24 cellular contexts compared by ENCODE assay signal in the genomic region with DNA sequence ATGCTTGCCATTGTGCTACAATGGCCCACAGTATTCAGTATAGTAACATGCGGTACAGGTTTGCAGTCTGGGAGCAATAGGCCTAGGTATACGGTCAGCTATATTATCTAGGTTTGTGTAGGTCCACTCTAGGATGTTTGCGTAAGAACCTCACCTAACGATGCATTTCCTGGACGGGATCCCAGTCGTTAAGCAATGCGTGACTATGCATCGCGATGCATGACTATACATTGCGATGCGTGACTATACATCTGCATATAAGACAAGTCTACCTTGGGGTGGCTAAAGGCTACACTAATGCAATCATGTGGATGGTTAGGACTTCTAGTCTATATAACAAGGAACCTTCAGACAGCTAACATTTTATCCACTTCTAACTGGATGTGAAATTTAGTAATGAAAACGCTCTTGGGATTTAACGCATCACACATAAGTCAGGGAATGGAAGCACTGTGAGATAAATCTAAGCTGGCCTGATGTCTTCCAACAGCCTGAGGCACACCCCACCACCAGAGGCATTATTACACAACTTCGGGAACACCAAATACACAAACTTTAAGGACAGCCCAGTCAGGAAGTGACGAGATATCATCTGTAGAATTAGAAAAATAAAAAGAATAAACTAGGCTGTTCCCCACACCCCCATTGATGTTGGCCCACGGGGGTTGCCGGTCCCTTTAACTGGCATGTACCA. TPM values are rescaled to one million over a fixed set of nuclear protein-coding genes. Genes with fewer than 3 reads are reported as not detected.
DNase-seq lines count a peak whose midpoint lies in the region; ATAC-seq, FAIRE-seq and TF ChIP-seq lines count a peak whose summit lies in the region.
"Had no signal": no experiment of that assay in that cellular context is flagged by ENCODE, and none has a peak within 500 bp of the region (broad histone marks: within the 10 kb centered on the region; RNA-seq: fewer than 3 reads in every experiment).

No MANE protein-coding gene starts in this region.

- H3K27me3 ChIP-seq in IMR-90 (ENCODE audit: control insufficient read depth, insufficient read depth, low read length) (no peaks in the 10 kb centered on the region), H1 (replicated peaks in 1 of 4; ENCODE audit: control insufficient read depth in 3 of 4, extremely low read depth in 1 of 4, insufficient read depth in 3 of 4, low read length in 3 of 4) (no peaks in the 10 kb centered on the region), right cardiac atrium (ENCODE audit: control insufficient read depth, insufficient read depth) (no peaks in the 10 kb centered on the region)
- H3K27me3 ChIP-seq: breast epithelium, Peyer's patch, SJSA1, suprapubic skin had no signal

- in situ Hi-C loops in IMR-90 (cut with MboI; ENCODE audit: low sequenced_read_pairs): no loop called here

- no peaks in the 10 kb centered on the region for H3K23me2 ChIP-seq in H1 (ENCODE audit: low read depth, low read length)

- no peak overlapping the region for H3K4ac ChIP-seq in IMR-90 (ENCODE audit: low read depth, low read length)
- no peak overlapping the region for H3K4ac ChIP-seq in H1 (replicated peaks; ENCODE audit: insufficient read length, low read depth, low read length)

- TF ChIP-seq POLR2A in GM12891 (IDR thresholded peaks at IDR 0.05; ENCODE audit: low read depth, low read length): no peak
- TF ChIP-seq POLR2A in IMR-90 (IDR thresholded peaks at IDR 0.05; ENCODE audit: low read depth, low read length): no peak
- TF ChIP-seq POLR2A in H1 (IDR thresholded peaks at IDR 0.05; ENCODE audit: control extremely low read depth in 1 of 2, low read depth in 2 of 2, low read length in 2 of 2): no peak
- no peak for TF ChIP-seq POLR2A in lower leg skin (IDR thresholded peaks at IDR 0.05)

- H4K8ac ChIP-seq in IMR-90 (ENCODE audit: low read depth in 2 of 2, low read length in 2 of 2) (no peak overlapping the region), H1 (ENCODE audit: extremely low read depth, insufficient read depth, low read length) (no peak overlapping the region)

- H2BK15ac ChIP-seq in IMR-90 (ENCODE audit: low read depth, low read length) (no peak overlapping the region), H1 (ENCODE audit: low read length) (no peak overlapping the region)

- no peak overlapping the region for H3K27ac ChIP-seq in IMR-90 (ENCODE audit: insufficient read depth, low read length)
- H3K27ac ChIP-seq in H1 (ENCODE audit: low read depth, low read length): no peak overlapping the region
- H3K27ac ChIP-seq in right cardiac atrium (ENCODE audit: low read length): peak overlapping the region; percentile 42
- H3K27ac ChIP-seq: breast epithelium, C4-2B, Peyer's patch, SJSA1, suprapubic skin had no signal

- H3K79me2 ChIP-seq in H1 (ENCODE audit: control insufficient read depth in 1 of 2, insufficient read depth in 2 of 2, low read length in 2 of 2): peaks cover 36 to 98% of the 10 kb centered on the region in 2 experiments

- CTCF ChIA-PET in IMR-90 (lab: Yijun Ruan, JAX) (no interaction called here), H1 (lab: Charles Lee; ENCODE audit: partially characterized antibody) (interaction anchor here (0.5 to 2.6 kb wide), 8 partner anchors 10 to 105 kb away, joined by 3 to 10 read pairs (median 3); no protein-coding TSS in a partner anchor)

- no peak overlapping the region for H2AFZ ChIP-seq in IMR-90 (replicated peaks; ENCODE audit: low read length, poor library complexity)
- no peak overlapping the region for H2AFZ ChIP-seq in H1 (ENCODE audit: low read length)

- WGBS in IMR-90 (ENCODE audit: extremely low coverage in 2 of 2, insufficient read length in 1 of 2), 2 experiments: 100% methylated on average over 1 of the region's 17 CpGs; no CpG with 5 or more reads in 1 of the 2 experiments
- WGBS in H1 (ENCODE audit: extremely low coverage in 1 of 2, insufficient coverage in 1 of 2, insufficient read length in 1 of 2, insufficient replicate concordance in 2 of 2, low coverage in 1 of 2, low lambda C conversion rate in 2 of 2, missing lambda C conversion rate in 1 of 2), 2 experiments: 93% methylated on average over 17 of the region's 17 CpGs; no CpG with 5 or more reads in 1 of the 2 experiments
- WGBS in right cardiac atrium: 91% methylated on average over 17 of the region's 17 CpGs
- whole genome bisulfite sequencing in lower leg skin, 2 donors: 90 to 93% methylated on average over 17 of the region's 17 CpGs

- intact Hi-C loops in IMR-90 (cut with micrococcal nuclease): no loop called here
- intact Hi-C loops in right cardiac atrium (cut with DNase I): no loop called here
- intact Hi-C loops in lower leg skin (cut with DNase I; ENCODE audit: low total_unique reads): no loop called here

- H2AK5ac ChIP-seq in IMR-90 (ENCODE audit: low read depth, low read length) (no peak overlapping the region), H1 (ENCODE audit: low read depth, low read length) (no peak overlapping the region)

- H2BK20ac ChIP-seq in IMR-90 (ENCODE audit: low read depth, low read length) (no peak overlapping the region), H1 (ENCODE audit: low read length) (no peak overlapping the region)

- H3K9me1 ChIP-seq in IMR-90 (ENCODE audit: insufficient read depth, low read length): peaks cover 22% of the 10 kb centered on the region

- H4K20me1 ChIP-seq in IMR-90 (ENCODE audit: insufficient read depth, low read length): peaks cover 58% of the 10 kb centered on the region
- peaks cover 15% of the 10 kb centered on the region in 2 experiments for H4K20me1 ChIP-seq in H1 (replicated peaks in 1 of 2; ENCODE audit: control insufficient read depth in 1 of 2, insufficient read depth in 2 of 2, low read length in 2 of 2)

- ATAC-seq in IMR-90 (ENCODE audit: low read depth) (no peak), right cardiac atrium (peak; percentile 45 to 48), GM18873 (IDR thresholded peaks at IDR 0.05; ENCODE audit: low FRiP score, unreplicated experiment) (no peak), GM18511 (IDR thresholded peaks at IDR 0.05; ENCODE audit: unreplicated experiment) (no peak)
- ATAC-seq: activated CD4-positive, CD25-positive, alpha-beta regulatory T cell treated with anti-CD3 and anti-CD28 coated beads, Interleukin-2, amount 50 U/mL, for 24 hours; activated T-helper 17 cell treated with anti-CD3 and anti-CD28 coated beads, Interleukin-2, amount 50 U/mL, for 72 hours; K562; stimulated activated naive B cell treated with anti-CD40 and anti-IgM and Interleukin-4, amounts not matched to agents 10 μg/mL and 1 μg/mL and 100 μg/mL, for 72 hours had no signal

- H2BK12ac ChIP-seq in H1 (ENCODE audit: low read depth, low read length): no peak overlapping the region

- no peak overlapping the region for H3K18ac ChIP-seq in IMR-90 (ENCODE audit: low read depth, low read length)
- H3K18ac ChIP-seq in H1 (ENCODE audit: extremely low read depth, low read length): no peak overlapping the region

- H3K56ac ChIP-seq in IMR-90 (ENCODE audit: extremely low read depth, insufficient read depth, low read length): no peak overlapping the region
- H3K56ac ChIP-seq in H1 (replicated peaks; ENCODE audit: insufficient read length, low read depth, low read length): no peak overlapping the region

- H3K4me1 ChIP-seq in IMR-90 (ENCODE audit: control insufficient read depth, insufficient read depth, low read length) (peaks cover 9% of the 10 kb centered on the region), H1 (replicated peaks in 1 of 4; ENCODE audit: control insufficient read depth in 3 of 4, insufficient read depth in 4 of 4, low read length in 3 of 4) (peaks cover 0 to 16% (median 5%) of the 10 kb centered on the region in 4 experiments; a peak in 4 of 7 replicates), right cardiac atrium (ENCODE audit: control insufficient read depth, insufficient read depth, low read length) (peaks cover 6% of the 10 kb centered on the region)
- H3K4me1 ChIP-seq: breast epithelium had no signal

- TF ChIP-seq CTCF in IMR-90 (conservative IDR thresholded peaks at IDR 0.05; ENCODE audit: low read depth, low read length) (no peak), H1 (IDR thresholded peaks at IDR 0.05; ENCODE audit: control extremely low read depth in 1 of 3, insufficient read depth in 1 of 3, low read depth in 1 of 3, low read length in 3 of 3) (no peak), lower leg skin (IDR thresholded peaks at IDR 0.05) (no peak)

- H3K9me3 ChIP-seq in IMR-90 (ENCODE audit: control insufficient read depth, insufficient read depth, low read length): no peaks in the 10 kb centered on the region
- no peaks in the 10 kb centered on the region for H3K9me3 ChIP-seq in H1 (ENCODE audit: insufficient read depth in 2 of 2, low read depth in 1 of 2, low read length in 1 of 2)
- H3K9me3 ChIP-seq in right cardiac atrium (ENCODE audit: control insufficient read depth, low read length): no peaks in the 10 kb centered on the region
- H3K9me3 ChIP-seq: breast epithelium, Peyer's patch, SJSA1, suprapubic skin had no signal

- no peak overlapping the region for H2BK120ac ChIP-seq in IMR-90 (ENCODE audit: low read depth, low read length)
- no peak overlapping the region for H2BK120ac ChIP-seq in H1 (replicated peaks; ENCODE audit: low read depth, low read length)

- H4K91ac ChIP-seq in IMR-90 (ENCODE audit: insufficient read depth, low read depth, low read length) (no peak overlapping the region), H1 (replicated peaks; ENCODE audit: insufficient read length, low read length) (no peak overlapping the region)

- H3K79me1 ChIP-seq in IMR-90 (ENCODE audit: low read depth in 1 of 2, low read length in 2 of 2) (peaks cover 40 to 94% of the 10 kb centered on the region in 2 experiments), H1 (ENCODE audit: low read depth, low read length) (peaks cover 33% of the 10 kb centered on the region)

- dilution Hi-C loops in IMR-90 (cut with HindIII; ENCODE audit: low sequenced_read_pairs, unreplicated experiment): no loop called here

- DNase-seq in GM12891 (ENCODE audit: insufficient read length, low spot score) (no peak), IMR-90 (no peak), H1 (ENCODE audit: low read depth in 1 of 2, low spot score in 2 of 2) (no peak), right cardiac atrium (no peak), NCI-H2029 (lab: John Stamatoyannopoulos, UW) (no peak), lower leg skin (ENCODE audit: low spot score in 2 of 2) (no peak)
- DNase-seq: activated CD4-positive, alpha-beta memory T cell treated with anti-CD3 and anti-CD28 coated beads, Interleukin-2, amount 10 ng/mL, durations not matched to agents 7 days and 5 days; amygdala; foreskin melanocyte; kidney glomerular epithelial cell; NCI-H1436 treated with DMSO at 0.1 percent for 48 hours; NCI-H446 treated with DMSO at 0.1 percent for 48 hours; Peyer's patch; stimulated activated CD4-positive, alpha-beta T cell treated with anti-CD3 and anti-CD28 coated beads, Interleukin-15, amount 100 ng/mL, for 24 hours; stimulated activated naive B cell treated with anti-CD40 and anti-IgM and Interleukin-4, amounts not matched to agents 10 μg/mL and 1 μg/mL and 100 μg/mL, for 72 hours had no signal

- no TSS peak for BruUV-seq in IMR-90 (replicated peaks; lab: Mats Ljungman, UMichigan)

- POLR2A ChIA-PET in IMR-90 (lab: Charles Lee; ENCODE audit: unreplicated experiment): no interaction called here
- POLR2A ChIA-PET in H1 (lab: Charles Lee; ENCODE audit: partially characterized antibody): interaction anchor here (1.0 to 3.1 kb wide), 3 partner anchors 10 to 56 kb away, joined by 3 to 22 read pairs (median 3); no protein-coding TSS in a partner anchor

- H2BK5ac ChIP-seq in IMR-90 (ENCODE audit: low read depth, low read length, poor library complexity, severe bottlenecking) (no peak overlapping the region), H1 (ENCODE audit: low read depth, low read length) (no peak overlapping the region)

- peaks cover 19% of the 10 kb centered on the region for H3K36me3 ChIP-seq in IMR-90 (ENCODE audit: control insufficient read depth, insufficient read depth, low read length)
- peaks cover 0 to 23% (median 4%) of the 10 kb centered on the region in 4 experiments; a peak in 3 of 8 replicates for H3K36me3 ChIP-seq in H1 (ENCODE audit: control insufficient read depth in 2 of 4, insufficient read depth in 4 of 4, low read length in 3 of 4)
- H3K36me3 ChIP-seq: breast epithelium, suprapubic skin had no signal

- H3K14ac ChIP-seq in IMR-90 (replicated peaks; ENCODE audit: low read depth, low read length): no peak overlapping the region
- no peak overlapping the region for H3K14ac ChIP-seq in H1 (ENCODE audit: insufficient read length)

- FAIRE-seq in GM12891 (lab: Jason Lieb, UNC) (peak; percentile 16), H1 (lab: Jason Lieb, UNC) (no peak)
- FAIRE-seq: K562 had no signal

- TF ChIP-seq EP300 in H1 (IDR thresholded peaks at IDR 0.05; ENCODE audit: borderline replicate concordance in 1 of 2, low read depth in 2 of 2, low read length in 2 of 2): no peak

- H3K9ac ChIP-seq in IMR-90 (ENCODE audit: low read depth, low read length) (no peak overlapping the region), H1 (replicated peaks in 1 of 4; ENCODE audit: extremely low read depth in 1 of 4, low read depth in 3 of 4, low read length in 3 of 4) (no peak overlapping the region)

- H4K5ac ChIP-seq in IMR-90 (ENCODE audit: low read depth, low read length): no peak overlapping the region
- H4K5ac ChIP-seq in H1 (ENCODE audit: insufficient read length, low read depth, low read length): no peak overlapping the region

- H2AK9ac ChIP-seq in IMR-90 (replicated peaks; ENCODE audit: low read depth, low read length, poor library complexity): no peak overlapping the region

- H3K23ac ChIP-seq in IMR-90 (ENCODE audit: low read depth, low read length): no peak overlapping the region
- no peak overlapping the region for H3K23ac ChIP-seq in H1 (ENCODE audit: insufficient read length)

- H3K4me3 ChIP-seq in IMR-90 (ENCODE audit: insufficient read depth, low read depth, low read length) (no peak overlapping the region), H1 (ENCODE audit: extremely low read depth in 1 of 4, insufficient read depth in 2 of 4, low read depth in 3 of 4, low read length in 4 of 4) (no peak overlapping the region), right cardiac atrium (ENCODE audit: low read length) (no peak overlapping the region), lower leg skin (ENCODE audit: low read depth, poor library complexity, severe bottlenecking) (no peak overlapping the region)
- H3K4me3 ChIP-seq: breast epithelium, K562, Peyer's patch, SJSA1, suprapubic skin had no signal

- TF ChIP-seq RAD21 in IMR-90 (IDR thresholded peaks at IDR 0.05; ENCODE audit: low read length): no peak
- no peak for TF ChIP-seq RAD21 in H1 (IDR thresholded peaks at IDR 0.05 in 1 of 2, conservative IDR thresholded peaks at IDR 0.05 in 1 of 2; ENCODE audit: low read depth in 2 of 2, low read length in 2 of 2)

- H3K4me2 ChIP-seq in IMR-90 (ENCODE audit: low read depth, low read length): no peak overlapping the region
- H3K4me2 ChIP-seq in H1 (ENCODE audit: insufficient read depth in 1 of 2, low read depth in 2 of 2, low read length in 2 of 2): no peak overlapping the region

RNA-seq across cellular contexts. Expression of a gene that starts 9.2 kb away (rescaled TPM):
- 17.9 TPM for polyA plus RNA-seq in GM12891 (2012; ENCODE audit: low read depth, missing spikeins)
- total RNA-seq in IMR-90 (2012; rRNA removed) (14.3 and 14.4 TPM in 2 replicates), right cardiac atrium (10 to 100 TPM; 60.8 to 68.1 (median 64.4) TPM), lower leg skin (10 to 100 TPM in 2 of 4 donors, 1 to 10 TPM in 2; 4.6 to 14.0 (median 8.9) TPM)
- polyA plus RNA-seq in IMR-90 (2012; rRNA removed) (89.0 and 93.9 TPM in 2 replicates), H1 (2011; rRNA removed) (109 and 121 TPM in 2 replicates), right cardiac atrium (32.8 TPM)
- 41.2 and 78.7 TPM in 2 replicates for polyA plus RNA-seq in IMR-90 (2012; cell fraction: cytosol; rRNA removed)
- 60.2 and 62.3 TPM in 2 replicates for polyA plus RNA-seq in IMR-90 (2012; cell fraction: nucleus; rRNA removed; ENCODE audit: low replicate concordance)
- 95.6 and 96.5 TPM in 2 replicates for total RNA-seq in H1 (2021; fragmentation: NEBNext Ultra II Directional; extraction: Animal tissue kit (Norgen Biotek cat#: 25700))
- 92.3 TPM for polyA plus RNA-seq in H1 (2011; cell fraction: cytosol; rRNA removed)
- polyA plus RNA-seq in H1 (2011; cell fraction: nucleus; rRNA removed): 152 TPM
- polyA plus RNA-seq in H1 (2012, experiment 1 of 2): 61.6 to 94.7 TPM (median 83.3 TPM) in 4 replicates
- 78.3 TPM for polyA plus RNA-seq in H1 (2012, experiment 2 of 2)
- polyA plus RNA-seq in H1 (2013, experiment 1 of 2): 62.9 TPM
- polyA plus RNA-seq in H1 (2013, experiment 2 of 2): 65.3 TPM
- polyA minus RNA-seq in H1 (2011; rRNA and poly(A)+ RNA removed): 176 and 215 TPM in 2 replicates
- polyA minus RNA-seq in H1 (2011; cell fraction: cytosol; rRNA and poly(A)+ RNA removed): 71.7 TPM
- polyA minus RNA-seq in H1 (2011; cell fraction: nucleus; rRNA and poly(A)+ RNA removed): 67.7 TPM

Comparison
In these comparisons a context has a peak if more than half of its experiments do, and no peak if none do; other contexts are left out.
1. ATAC-seq: peak in right cardiac atrium (2 of 2); none in IMR-90 (single experiment), GM18873 (single experiment) and GM18511 (single experiment).